ENCODE assay signal across 13 cellular contexts in genomic region chr19:34357431-34357830, GRCh38. TPM values are rescaled to one million over a fixed set of nuclear protein-coding genes. Genes with fewer than 3 reads are reported as not detected.
A peak's percentile ranks its signal among the peaks of the same experiment; 100 is the strongest.
DNase-seq lines count a peak whose midpoint lies in the region; ATAC-seq and TF ChIP-seq lines count a peak whose summit lies in the region.
"Had no signal": no experiment of that assay in that cellular context is flagged by ENCODE, and none has a peak within 500 bp of the region (broad histone marks: within the 10 kb centered on the region; RNA-seq: fewer than 3 reads in every experiment).

No MANE protein-coding gene starts in this region.

- H3K36me3 ChIP-seq in IMR-90 (ENCODE audit: control insufficient read depth, insufficient read depth, low read length) (peaks cover 20% of the 10 kb centered on the region), H7 (replicated peaks; ENCODE audit: control insufficient read depth, insufficient read depth, low read length) (peaks cover 4% of the 10 kb centered on the region)

- ATAC-seq in activated CD8-positive, alpha-beta memory T cell treated with anti-CD3 and anti-CD28 coated beads, Interleukin-2, amount 10 ng/mL, durations not matched to agents 7 days and 5 days: no peak
- no peak for ATAC-seq in IMR-90 (ENCODE audit: low read depth)
- no peak for ATAC-seq in GM21447 (IDR thresholded peaks at IDR 0.05; ENCODE audit: unreplicated experiment)

- no peak overlapping the region for H3K9ac ChIP-seq in IMR-90 (ENCODE audit: low read depth, low read length)

- no peak overlapping the region for H2BK120ac ChIP-seq in IMR-90 (ENCODE audit: low read depth, low read length)

- H2BK5ac ChIP-seq in IMR-90 (ENCODE audit: low read depth, low read length, poor library complexity, severe bottlenecking): no peak overlapping the region

- CTCF ChIA-PET in activated CD8-positive, alpha-beta memory T cell treated with anti-CD3 and anti-CD28 coated beads, Interleukin-2, amount 10 ng/mL, durations not matched to agents 7 days and 5 days (lab: Charles Lee): interaction anchor here (1.1 to 2.9 kb wide), 3 partner anchors 8 to 232 kb away, joined by 3 to 18 read pairs (median 5); no protein-coding TSS in a partner anchor
- CTCF ChIA-PET in IMR-90 (lab: Yijun Ruan, JAX): no interaction called here

- peak overlapping the region; percentile 96 for H3K27ac Mint-ChIP-seq in activated CD8-positive, alpha-beta memory T cell treated with anti-CD3 and anti-CD28 coated beads, Interleukin-2, amount 10 ng/mL, durations not matched to agents 7 days and 5 days
- no peak overlapping the region for H3K27ac Mint-ChIP-seq in activated naive CD8-positive, alpha-beta T cell treated with anti-CD3 and anti-CD28 coated beads for 36 hours
- peak overlapping the region; percentile 37 for H3K27ac Mint-ChIP-seq in neural crest cell (ENCODE audit: unreplicated experiment)

- peaks cover 3% of the 10 kb centered on the region for H3K36me3 Mint-ChIP-seq in activated CD8-positive, alpha-beta memory T cell treated with anti-CD3 and anti-CD28 coated beads, Interleukin-2, amount 10 ng/mL, durations not matched to agents 7 days and 5 days
- peaks cover 4% of the 10 kb centered on the region for H3K36me3 Mint-ChIP-seq in activated naive CD8-positive, alpha-beta T cell treated with anti-CD3 and anti-CD28 coated beads for 36 hours
- no peaks in the 10 kb centered on the region for H3K36me3 Mint-ChIP-seq in neural crest cell (ENCODE audit: low read depth)

- no peak overlapping the region for H3K27ac ChIP-seq in IMR-90 (ENCODE audit: insufficient read depth, low read length)
- H3K27ac ChIP-seq: ascending aorta had no signal

- BruUV-seq in IMR-90 (replicated peaks; lab: Mats Ljungman, UMichigan): no TSS peak

- H2AK9ac ChIP-seq in IMR-90 (replicated peaks; ENCODE audit: low read depth, low read length, poor library complexity): peak overlapping the region; percentile 51

- no peak overlapping the region for H3K18ac ChIP-seq in IMR-90 (ENCODE audit: low read depth, low read length)

- 0 out of 2 replicates have a peak overlapping the region, but pooled peaks have one; percentile 15 for H2AK5ac ChIP-seq in IMR-90 (ENCODE audit: low read depth, low read length)

- H4K91ac ChIP-seq in IMR-90 (ENCODE audit: insufficient read depth, low read depth, low read length): no peak overlapping the region

- no peak overlapping the region for H3K14ac ChIP-seq in IMR-90 (replicated peaks; ENCODE audit: low read depth, low read length)

- no peak overlapping the region for H2BK15ac ChIP-seq in IMR-90 (ENCODE audit: low read depth, low read length)

- H3K27me3 Mint-ChIP-seq in activated CD8-positive, alpha-beta memory T cell treated with anti-CD3 and anti-CD28 coated beads, Interleukin-2, amount 10 ng/mL, durations not matched to agents 7 days and 5 days: no peaks in the 10 kb centered on the region
- no peaks in the 10 kb centered on the region for H3K27me3 Mint-ChIP-seq in activated naive CD8-positive, alpha-beta T cell treated with anti-CD3 and anti-CD28 coated beads for 36 hours
- peaks cover 4% of the 10 kb centered on the region for H3K27me3 Mint-ChIP-seq in neural crest cell (ENCODE audit: low read depth)

- TF ChIP-seq RAD21 in IMR-90 (IDR thresholded peaks at IDR 0.05; ENCODE audit: low read length): no peak

- no peaks in the 10 kb centered on the region for H3K9me3 ChIP-seq in IMR-90 (ENCODE audit: control insufficient read depth, insufficient read depth, low read length)
- H3K9me3 ChIP-seq: ascending aorta, esophagus squamous epithelium had no signal

- peaks cover 0 to 10% of the 10 kb centered on the region in 2 experiments; a peak in 2 of 4 replicates for H3K79me1 ChIP-seq in IMR-90 (ENCODE audit: low read depth in 1 of 2, low read length in 2 of 2)

- WGBS in IMR-90 (ENCODE audit: extremely low coverage in 2 of 2, insufficient read length in 1 of 2), 2 experiments: 100% methylated on average over 1 of the region's 4 CpGs; no CpG with 5 or more reads in 1 of the 2 experiments

- H3K4me3 Mint-ChIP-seq in activated CD8-positive, alpha-beta memory T cell treated with anti-CD3 and anti-CD28 coated beads, Interleukin-2, amount 10 ng/mL, durations not matched to agents 7 days and 5 days: no peak overlapping the region
- H3K4me3 Mint-ChIP-seq in activated naive CD8-positive, alpha-beta T cell treated with anti-CD3 and anti-CD28 coated beads for 36 hours: peak overlapping the region; percentile 19
- H3K4me3 Mint-ChIP-seq in neural crest cell: peak overlapping the region; percentile 54

- no peaks in the 10 kb centered on the region for H4K20me1 ChIP-seq in IMR-90 (ENCODE audit: insufficient read depth, low read length)

- no peak overlapping the region for H2AFZ ChIP-seq in IMR-90 (replicated peaks; ENCODE audit: low read length, poor library complexity)

- H3K56ac ChIP-seq in IMR-90 (ENCODE audit: extremely low read depth, insufficient read depth, low read length): no peak overlapping the region

- H3K4ac ChIP-seq in IMR-90 (ENCODE audit: low read depth, low read length): no peak overlapping the region

- POLR2A ChIA-PET in IMR-90 (lab: Charles Lee; ENCODE audit: unreplicated experiment): no interaction called here

- DNase-seq in activated CD8-positive, alpha-beta memory T cell treated with anti-CD3 and anti-CD28 coated beads, Interleukin-2, amount 10 ng/mL, durations not matched to agents 7 days and 5 days: no peak
- no peak for DNase-seq in activated CD8-positive, alpha-beta memory T cell treated with anti-CD3 and anti-CD28 coated beads, Interleukin-2, amount 50 U/mL, for 48 hours
- DNase-seq in IMR-90: no peak
- DNase-seq in activated naive CD8-positive, alpha-beta T cell treated with anti-CD3 and anti-CD28 coated beads for 36 hours: no peak
- no peak for DNase-seq in neural crest cell (ENCODE audit: low read depth, low spot score)
- no peak for DNase-seq in cortex of kidney (lab: John Stamatoyannopoulos, UW)
- no peak for DNase-seq in H7
- DNase-seq: activated CD4-positive, CD25-positive, alpha-beta regulatory T cell; esophagus squamous epithelium; Kasumi-1 had no signal

- H4K8ac ChIP-seq in IMR-90 (ENCODE audit: low read depth in 2 of 2, low read length in 2 of 2): no peak overlapping the region

- peak overlapping the region; percentile 13; the same call in 1 of the 2 replicates for H4K5ac ChIP-seq in IMR-90 (ENCODE audit: low read depth, low read length)

- H3K4me1 Mint-ChIP-seq in activated CD8-positive, alpha-beta memory T cell treated with anti-CD3 and anti-CD28 coated beads, Interleukin-2, amount 10 ng/mL, durations not matched to agents 7 days and 5 days: peaks cover 36% of the 10 kb centered on the region
- H3K4me1 Mint-ChIP-seq in activated naive CD8-positive, alpha-beta T cell treated with anti-CD3 and anti-CD28 coated beads for 36 hours: peaks cover 27% of the 10 kb centered on the region
- H3K4me1 Mint-ChIP-seq in neural crest cell: peaks cover 27% of the 10 kb centered on the region

- TF ChIP-seq CTCF in IMR-90 (conservative IDR thresholded peaks at IDR 0.05; ENCODE audit: low read depth, low read length) (no peak), neural crest cell (conservative IDR thresholded peaks at IDR 0.05) (no peak)

- H3K4me2 ChIP-seq in IMR-90 (ENCODE audit: low read depth, low read length): no peak overlapping the region

- no peak overlapping the region for H2BK20ac ChIP-seq in IMR-90 (ENCODE audit: low read depth, low read length)

- dilution Hi-C loops in IMR-90 (cut with HindIII; ENCODE audit: low sequenced_read_pairs, unreplicated experiment): no loop called here

- TF ChIP-seq POLR2A in IMR-90 (IDR thresholded peaks at IDR 0.05; ENCODE audit: low read depth, low read length): no peak

- H3K9me1 ChIP-seq in IMR-90 (ENCODE audit: insufficient read depth, low read length): peaks cover 17% of the 10 kb centered on the region

- no peak overlapping the region for H3K23ac ChIP-seq in IMR-90 (ENCODE audit: low read depth, low read length)

- in situ Hi-C loops in IMR-90 (cut with MboI; ENCODE audit: low sequenced_read_pairs): no loop called here

- intact Hi-C loops in IMR-90 (cut with micrococcal nuclease): no loop called here

- H3K4me3 ChIP-seq in IMR-90 (ENCODE audit: insufficient read depth, low read depth, low read length) (no peak overlapping the region), H7 (ENCODE audit: insufficient read depth, low read depth, low read length) (no peak overlapping the region)
- H3K4me3 ChIP-seq: ascending aorta, esophagus squamous epithelium, lung had no signal

- no peaks in the 10 kb centered on the region for H3K27me3 ChIP-seq in IMR-90 (ENCODE audit: control insufficient read depth, insufficient read depth, low read length)
- no peaks in the 10 kb centered on the region for H3K27me3 ChIP-seq in H7 (ENCODE audit: control insufficient read depth, insufficient read depth, low read length)
- H3K27me3 ChIP-seq: ascending aorta, esophagus squamous epithelium had no signal

- no peaks in the 10 kb centered on the region for H3K9me3 Mint-ChIP-seq in activated CD8-positive, alpha-beta memory T cell treated with anti-CD3 and anti-CD28 coated beads, Interleukin-2, amount 10 ng/mL, durations not matched to agents 7 days and 5 days (ENCODE audit: low read depth)
- no peaks in the 10 kb centered on the region for H3K9me3 Mint-ChIP-seq in activated naive CD8-positive, alpha-beta T cell treated with anti-CD3 and anti-CD28 coated beads for 36 hours
- H3K9me3 Mint-ChIP-seq in neural crest cell: no peaks in the 10 kb centered on the region

- H3K4me1 ChIP-seq in IMR-90 (ENCODE audit: control insufficient read depth, insufficient read depth, low read length): peaks cover 9% of the 10 kb centered on the region

TF ChIP-seq in IMR-90, 13 proteins besides CTCF, POLR2A, EP300 and RAD21 (continues in another document):
- TF ChIP-seq MAFK (IDR thresholded peaks at IDR 0.05; ENCODE audit: low read depth, low read length): no peak

RNA-seq across cellular contexts. Expression of gene GPI, which starts 7.6 kb away (rescaled TPM):
- total RNA-seq in activated CD8-positive, alpha-beta memory T cell treated with anti-CD3 and anti-CD28 coated beads, Interleukin-2, amount 10 ng/mL, durations not matched to agents 7 days and 5 days: 100 to 1,000 TPM; 501 to 600 TPM
- total RNA-seq in IMR-90 (2012; rRNA removed) (142 and 147 TPM in 2 replicates), neural crest cell (227 and 245 TPM in 2 replicates)
- polyA plus RNA-seq in IMR-90 (2012; rRNA removed): 239 and 245 TPM in 2 replicates
- polyA plus RNA-seq in IMR-90 (2012; cell fraction: cytosol; rRNA removed): 215 and 276 TPM in 2 replicates
- polyA plus RNA-seq in IMR-90 (2012; cell fraction: nucleus; rRNA removed; ENCODE audit: low replicate concordance): 155 and 257 TPM in 2 replicates
- total RNA-seq in activated naive CD8-positive, alpha-beta T cell treated with anti-CD3 and anti-CD28 coated beads for 36 hours: 100 to 1,000 TPM; 698 to 708 TPM
- total RNA-seq in H7 (2014; rRNA removed; shearing (Covaris generic)): 192 and 212 TPM in 2 replicates

RNA-seq across cellular contexts. Expression of gene PDCD2L, which starts 46.8 kb away (rescaled TPM):
- 10 to 100 TPM; 11.2 to 19.6 TPM for total RNA-seq in activated CD8-positive, alpha-beta memory T cell treated with anti-CD3 and anti-CD28 coated beads, Interleukin-2, amount 10 ng/mL, durations not matched to agents 7 days and 5 days
- 10.6 and 12.2 TPM in 2 replicates for total RNA-seq in IMR-90 (2012; rRNA removed)
- 12.1 and 13.0 TPM in 2 replicates for polyA plus RNA-seq in IMR-90 (2012; rRNA removed)
- polyA plus RNA-seq in IMR-90 (2012; cell fraction: cytosol; rRNA removed): 11.7 and 13.0 TPM in 2 replicates
- 6.2 and 6.9 TPM in 2 replicates for polyA plus RNA-seq in IMR-90 (2012; cell fraction: nucleus; rRNA removed; ENCODE audit: low replicate concordance)
- 10 to 100 TPM; 42.0 to 43.7 TPM for total RNA-seq in activated naive CD8-positive, alpha-beta T cell treated with anti-CD3 and anti-CD28 coated beads for 36 hours
- total RNA-seq in neural crest cell: 12.9 and 15.1 TPM in 2 replicates
- 50.8 and 64.0 TPM in 2 replicates for total RNA-seq in H7 (2014; rRNA removed; shearing (Covaris generic))
